11 cellular contexts compared by ENCODE assay signal in the genomic region with DNA sequence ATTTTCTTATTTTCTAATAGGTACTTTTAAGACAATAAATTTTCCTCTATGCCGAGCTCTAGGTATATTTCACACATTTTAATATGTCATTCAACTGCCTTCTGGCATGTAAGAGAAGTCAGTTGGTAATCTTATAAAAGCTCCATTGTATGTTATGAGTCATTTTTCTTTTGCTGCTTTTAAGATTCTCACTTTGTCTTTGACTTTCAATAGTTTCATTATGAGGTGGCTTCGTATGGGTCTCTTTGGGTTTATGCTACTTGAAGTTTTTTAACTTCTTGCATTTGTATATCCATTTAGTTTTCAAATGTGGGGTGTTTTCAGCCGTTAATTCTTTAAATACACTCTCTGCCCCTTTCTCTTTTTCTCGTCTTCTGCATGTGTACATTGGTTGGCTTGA.
DNase-seq lines count a peak whose midpoint lies in the region; ATAC-seq and FAIRE-seq lines count a peak whose summit lies in the region.
"Had no signal": no experiment of that assay in that cellular context is flagged by ENCODE, and none has a peak within 500 bp of the region (broad histone marks: within the 10 kb centered on the region; RNA-seq: fewer than 3 reads in every experiment).

No MANE protein-coding gene starts in this region.

- H3K9me2 ChIP-seq in Karpas-422 (replicated peaks; ENCODE audit: insufficient read depth, low read length), result no peaks in the 10 kb centered on the region

- no peak for FAIRE-seq in frontal cortex (lab: Jason Lieb, UNC)

- H3K36me3 ChIP-seq in Karpas-422 (ENCODE audit: insufficient read depth, low read length), result no peaks in the 10 kb centered on the region

- peaks cover 16% of the 10 kb centered on the region for H3K9me3 Mint-ChIP-seq in activated T-helper 2 cell treated with anti-CD3 and anti-CD28 coated beads, Interferon-gamma antibody, Interleukin-2, Interleukin-4, amounts not matched to agents 10 μg/mL and 5 μg/mL and 100 μg/mL, durations not matched to agents 14 hours and 24 hours and 36 hours
- H3K9me3 Mint-ChIP-seq: central memory CD8-positive, alpha-beta T cell had no signal

- H3K9ac ChIP-seq in Karpas-422 (ENCODE audit: low read length), result no peak overlapping the region

- H3K27me3 Mint-ChIP-seq in activated T-helper 2 cell treated with anti-CD3 and anti-CD28 coated beads, Interferon-gamma antibody, Interleukin-2, Interleukin-4, amounts not matched to agents 10 μg/mL and 5 μg/mL and 100 μg/mL, durations not matched to agents 14 hours and 24 hours and 36 hours (ENCODE audit: low read depth), result peaks cover 3% of the 10 kb centered on the region
- H3K27me3 Mint-ChIP-seq: central memory CD8-positive, alpha-beta T cell had no signal

- no peaks in the 10 kb centered on the region for H3K27me3 ChIP-seq in Karpas-422 (ENCODE audit: low read length)

- no peak overlapping the region for H3K4me2 ChIP-seq in Karpas-422 (ENCODE audit: low read depth, low read length, poor library complexity, severe bottlenecking)

- ATAC-seq in GM18508 (IDR thresholded peaks at IDR 0.05; ENCODE audit: insufficient read depth, unreplicated experiment), result peak; percentile 92
- ATAC-seq in GM19468 (IDR thresholded peaks at IDR 0.05; ENCODE audit: extremely low read depth, unreplicated experiment), result peak; percentile 92
- peak; percentile 83 for ATAC-seq in HG03066 (IDR thresholded peaks at IDR 0.05; ENCODE audit: low read depth, unreplicated experiment)

- no peaks in the 10 kb centered on the region for H3K9me3 ChIP-seq in Karpas-422 (ENCODE audit: low read length)

- intact Hi-C loops in activated T-helper 2 cell treated with anti-CD3 and anti-CD28 coated beads, Interferon-gamma antibody, Interleukin-2, Interleukin-4, amounts not matched to agents 10 μg/mL and 5 μg/mL and 100 μg/mL, durations not matched to agents 14 hours and 24 hours and 36 hours (cut with micrococcal nuclease), result loop anchor here (5.0 to 10.0 kb wide), 4 partner anchors 69 to 257 kb away; partner anchors contain the start of gene C7orf57

- no peaks in the 10 kb centered on the region for H4K20me1 ChIP-seq in Karpas-422 (ENCODE audit: insufficient read depth, low read depth, low read length)

- peaks cover 4% of the 10 kb centered on the region for H3K36me3 Mint-ChIP-seq in activated T-helper 2 cell treated with anti-CD3 and anti-CD28 coated beads, Interferon-gamma antibody, Interleukin-2, Interleukin-4, amounts not matched to agents 10 μg/mL and 5 μg/mL and 100 μg/mL, durations not matched to agents 14 hours and 24 hours and 36 hours (ENCODE audit: low read depth)

- H3K27ac Mint-ChIP-seq in activated T-helper 2 cell treated with anti-CD3 and anti-CD28 coated beads, Interferon-gamma antibody, Interleukin-2, Interleukin-4, amounts not matched to agents 10 μg/mL and 5 μg/mL and 100 μg/mL, durations not matched to agents 14 hours and 24 hours and 36 hours, result peak overlapping the region; percentile 26

- no peak overlapping the region for H3K27ac ChIP-seq in Karpas-422 (ENCODE audit: low read length)

- H3K4me3 ChIP-seq in Karpas-422 (ENCODE audit: low read length), result no peak overlapping the region

- DNase-seq in activated T-helper 2 cell treated with anti-CD3 and anti-CD28 coated beads, Interferon-gamma antibody, Interleukin-2, Interleukin-4, amounts not matched to agents 10 μg/mL and 5 μg/mL and 100 μg/mL, durations not matched to agents 14 hours and 24 hours and 36 hours (ENCODE audit: low spot score), result no peak
- DNase-seq in frontal cortex (ENCODE audit: low spot score in 2 of 2) (no peak), C1 segment of cervical spinal cord (lab: John Stamatoyannopoulos, UW) (no peak), Karpas-422 (no peak), SKM-1 treated with dmso at 0.1 percent for 144 hours (lab: John Stamatoyannopoulos, UW; ENCODE audit: unreplicated experiment) (no peak)
- DNase-seq: DND-41, NCI-H748 treated with DMSO at 0.1 percent for 48 hours had no signal

- H2AFZ ChIP-seq in Karpas-422 (ENCODE audit: low read length), result no peak overlapping the region

- H3K79me2 ChIP-seq in Karpas-422 (ENCODE audit: low read length), result no peaks in the 10 kb centered on the region

- no peak overlapping the region for H3K4me3 Mint-ChIP-seq in activated T-helper 2 cell treated with anti-CD3 and anti-CD28 coated beads, Interferon-gamma antibody, Interleukin-2, Interleukin-4, amounts not matched to agents 10 μg/mL and 5 μg/mL and 100 μg/mL, durations not matched to agents 14 hours and 24 hours and 36 hours (ENCODE audit: low read depth)
- H3K4me3 Mint-ChIP-seq: central memory CD8-positive, alpha-beta T cell had no signal

- no peaks in the 10 kb centered on the region for H3K4me1 ChIP-seq in Karpas-422 (ENCODE audit: low read length)

- H3K4me1 Mint-ChIP-seq in activated T-helper 2 cell treated with anti-CD3 and anti-CD28 coated beads, Interferon-gamma antibody, Interleukin-2, Interleukin-4, amounts not matched to agents 10 μg/mL and 5 μg/mL and 100 μg/mL, durations not matched to agents 14 hours and 24 hours and 36 hours (ENCODE audit: low read depth), result peaks cover 30% of the 10 kb centered on the region
